In genomic region chr5:81749562-81750307, GRCh38 we compare ENCODE assay signal across 8 cellular contexts. TPM values are rescaled to one million over a fixed set of nuclear protein-coding genes. Genes with fewer than 3 reads are reported as not detected.
DNase-seq lines count a peak whose midpoint lies in the region; ATAC-seq and TF ChIP-seq lines count a peak whose summit lies in the region.

No MANE protein-coding gene starts in this region.

- DNase-seq in Karpas-422 (peak; percentile 96), epithelial cell of esophagus (ENCODE audit: low read depth) (peak; percentile 21), natural killer cell (peak; percentile 30), suprapubic skin (ENCODE audit: low spot score in 2 of 2) (peak; percentile 74 to 83), middle frontal gyrus (ENCODE audit: extremely low spot score, low spot score) (no peak)
- DNase-seq in activated CD8-positive, alpha-beta memory T cell treated with anti-CD3 and anti-CD28 coated beads for 48 hours (ENCODE audit: low read depth in 2 of 3, low spot score in 2 of 3), result peak in 2 of 3 experiments; percentile 7 to 16

- peaks cover 4% of the 10 kb centered on the region; the same call in 1 of the 2 replicates for H3K36me3 ChIP-seq in Karpas-422 (ENCODE audit: insufficient read depth, low read length)
- no peaks in the 10 kb centered on the region for H3K36me3 ChIP-seq in suprapubic skin

- H3K9me3 ChIP-seq in Karpas-422 (ENCODE audit: low read length) (no peaks in the 10 kb centered on the region), suprapubic skin (no peaks in the 10 kb centered on the region)

- no peak for TF ChIP-seq POLR2A in suprapubic skin (IDR thresholded peaks at IDR 0.05)

- H3K4me2 ChIP-seq in Karpas-422 (ENCODE audit: low read depth, low read length, poor library complexity, severe bottlenecking), result peak overlapping the region; percentile 92

- peaks cover 0 to 8% of the 10 kb centered on the region in 2 donors for H3K27me3 Mint-ChIP-seq in natural killer cell (ENCODE audit: low read depth in 2 of 2)

- H4K20me1 ChIP-seq in Karpas-422 (ENCODE audit: insufficient read depth, low read depth, low read length), result peaks cover 7% of the 10 kb centered on the region; the same call in 1 of the 2 replicates

- intact Hi-C loops in natural killer cell (cut with micrococcal nuclease), result loop anchor here (2.0 kb wide), 1 partner anchor 223 kb away; the partner anchor contains the start of gene ATG10

- H3K9me3 Mint-ChIP-seq in natural killer cell, result no peaks in the 10 kb centered on the region

- peaks cover 0 to 11% of the 10 kb centered on the region in 2 donors for H3K4me1 Mint-ChIP-seq in natural killer cell

- peak overlapping the region; percentile 76 for H3K9ac ChIP-seq in Karpas-422 (ENCODE audit: low read length)

- no peaks in the 10 kb centered on the region for H3K9me2 ChIP-seq in Karpas-422 (replicated peaks; ENCODE audit: insufficient read depth, low read length)

- peak overlapping the region; percentile 69 for H3K4me3 ChIP-seq in Karpas-422 (ENCODE audit: low read length)
- peak overlapping the region; percentile 60 for H3K4me3 ChIP-seq in epithelial cell of esophagus (ENCODE audit: low read length)
- H3K4me3 ChIP-seq in suprapubic skin, result peak overlapping the region; percentile 97

- WGBS in suprapubic skin, result 2% methylated on average over 28 of the region's 61 CpGs

- H3K4me1 ChIP-seq in Karpas-422 (ENCODE audit: low read length) (peaks cover 56% of the 10 kb centered on the region), suprapubic skin (peaks cover 46% of the 10 kb centered on the region)

- peak overlapping the region; percentile 95 for H3K4me3 Mint-ChIP-seq in natural killer cell

- ATAC-seq in GM21737 (IDR thresholded peaks at IDR 0.05; ENCODE audit: unreplicated experiment) (peak; percentile 37), natural killer cell (no peak)

- H3K27ac ChIP-seq in Karpas-422 (ENCODE audit: low read length), result peak overlapping the region; percentile 98
- peak overlapping the region; percentile 99 for H3K27ac ChIP-seq in suprapubic skin

- H2AFZ ChIP-seq in Karpas-422 (ENCODE audit: low read length), result no peak overlapping the region

- H3K36me3 Mint-ChIP-seq in natural killer cell, result no peaks in the 10 kb centered on the region

- no peak for TF ChIP-seq EP300 in suprapubic skin (IDR thresholded peaks at IDR 0.05)

- peaks cover 6% of the 10 kb centered on the region; the same call in 1 of the 2 replicates for H3K27me3 ChIP-seq in Karpas-422 (ENCODE audit: low read length)
- no peaks in the 10 kb centered on the region for H3K27me3 ChIP-seq in suprapubic skin

- peaks cover 52% of the 10 kb centered on the region for H3K79me2 ChIP-seq in Karpas-422 (ENCODE audit: low read length)

- 0 out of 2 replicates have a peak, but pooled peaks have one; percentile 1 for TF ChIP-seq CTCF in GM12874 (IDR thresholded peaks at IDR 0.05; ENCODE audit: insufficient read depth, low read depth, low read length)
- no peak for TF ChIP-seq CTCF in epithelial cell of esophagus (IDR thresholded peaks at IDR 0.05; ENCODE audit: insufficient read depth, low read depth, low read length, missing control alignments)
- TF ChIP-seq CTCF in natural killer cell (IDR thresholded peaks at IDR 0.05), result no peak
- TF ChIP-seq CTCF in suprapubic skin (IDR thresholded peaks at IDR 0.05), result no peak

- H3K27ac Mint-ChIP-seq in natural killer cell, result peak overlapping the region; percentile 51 to 75

RNA-seq across cellular contexts. Expression of gene SSBP2, which starts 1.2 kb away (rescaled TPM):
- total RNA-seq in Karpas-422 (2014; rRNA removed; shearing (Covaris generic); ENCODE audit: low replicate concordance), result 74.2 and 148 TPM in 2 replicates
- total RNA-seq in natural killer cell (10 to 100 TPM; 13.1 to 17.3 (median 14.8) TPM), suprapubic skin (100 to 1,000 TPM in 1 of 4 donors, 10 to 100 TPM in 3; 54.1 to 136 (median 69.8) TPM)
